In the genomic region with DNA sequence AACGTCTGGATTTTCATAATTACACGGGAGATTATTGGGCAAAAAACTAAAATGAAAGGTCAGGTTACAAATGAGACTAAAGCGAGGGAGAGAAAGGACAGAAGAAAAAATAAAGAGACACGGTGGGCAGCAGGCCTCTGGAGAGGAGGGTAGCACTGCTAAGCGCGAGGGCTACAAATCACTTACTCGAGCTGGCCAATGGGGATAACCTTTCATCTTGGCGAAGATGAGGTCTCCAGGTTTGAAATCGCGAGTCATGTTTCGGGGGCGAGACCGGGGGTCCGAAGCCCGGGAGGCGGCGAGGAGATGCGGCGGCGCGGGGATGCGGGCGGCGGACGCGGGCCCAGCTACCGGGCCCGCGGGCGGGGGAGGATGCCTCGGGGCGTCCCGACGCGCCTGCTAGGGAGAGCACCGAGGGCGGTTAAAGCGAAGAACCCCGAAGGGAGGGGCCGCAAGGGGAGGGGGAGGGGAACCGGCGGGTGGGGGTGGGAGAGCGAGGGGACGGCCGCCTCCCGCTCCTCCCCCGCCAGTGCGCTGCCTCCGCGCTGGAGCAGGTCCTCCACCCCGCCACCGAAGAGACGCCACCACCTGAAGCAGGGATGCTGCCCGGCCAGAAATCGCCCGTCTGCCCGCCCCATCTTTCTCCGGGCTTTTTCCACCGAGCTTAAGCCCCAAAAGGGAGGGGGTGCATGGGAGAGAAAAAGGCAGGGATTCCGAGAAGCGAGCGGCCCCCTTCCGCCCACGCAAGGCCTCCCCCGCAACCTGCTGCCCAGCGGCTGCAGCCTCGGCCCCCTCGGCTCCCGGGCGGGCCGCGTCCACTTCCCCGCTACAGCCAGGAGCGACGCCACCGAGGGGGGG, we compare ENCODE assay signal across 8 cellular contexts. TPM values are rescaled to one million over a fixed set of nuclear protein-coding genes. Genes with fewer than 3 reads are reported as not detected.
A peak's percentile ranks its signal among the peaks of the same experiment; 100 is the strongest.
DNase-seq lines count a peak whose midpoint lies in the region; ATAC-seq and TF ChIP-seq lines count a peak whose summit lies in the region.

No MANE protein-coding gene starts in this region.

- H3K27me3 ChIP-seq in BJ (ENCODE audit: control insufficient read depth, insufficient read depth, low read length): no peaks in the 10 kb centered on the region
- H3K27me3 ChIP-seq in gastrocnemius medialis: no peaks in the 10 kb centered on the region

- intact Hi-C loops in gastrocnemius medialis (cut with DNase I; ENCODE audit: low total_unique reads): loop anchor here (2.0 to 5.0 kb wide), 2 partner anchors 87 to 203 kb away; a partner anchor contains a TSS

- TF ChIP-seq POLR2A in gastrocnemius medialis (IDR thresholded peaks at IDR 0.05): no peak

- TF ChIP-seq CTCF in BJ (IDR thresholded peaks at IDR 0.05; ENCODE audit: insufficient read depth, low read depth, low read length): no peak
- TF ChIP-seq CTCF in gastrocnemius medialis (IDR thresholded peaks at IDR 0.05 in 4 of 5, conservative IDR thresholded peaks at IDR 0.05 in 1 of 5): peak in 1 of 5 experiments; percentile 3

- peaks cover 63 to 71% (median 64%) of the 10 kb centered on the region in 3 donors for H3K4me1 Mint-ChIP-seq in T-cell

- POLR2A ChIA-PET in BJ (lab: Charles Lee): interaction anchor here (0.5 to 0.6 kb wide), 2 partner anchors 83 to 1630 kb away, joined by 5 to 16 read pairs; no protein-coding TSS in a partner anchor
- POLR2A ChIA-PET in T-cell (lab: Charles Lee): interaction anchor here in 1 of 2 donors (0.6 to 1.7 kb wide), 5 partner anchors 14 to 43 kb away, joined by 3 to 7 read pairs (median 4); a partner anchor contains a TSS

- ATAC-seq in GM19328 (IDR thresholded peaks at IDR 0.05; ENCODE audit: unreplicated experiment) (peak; percentile 32), HG03460 (IDR thresholded peaks at IDR 0.05; ENCODE audit: unreplicated experiment) (peak; percentile 40), T-cell (replicated peaks in 1 of 4) (peak; percentile 52 to 58 (median 54)), gastrocnemius medialis (peak; percentile 79 to 82)

- DNase-seq in BJ (ENCODE audit: low read depth) (no peak), T-cell (peak in 33 of 34 experiments; percentile 32 to 65 (median 56)), amniotic epithelial cell (ENCODE audit: low read depth) (peak; percentile 13), hippocampal formation (lab: John Stamatoyannopoulos, UW) (peak; percentile 29 to 55), gastrocnemius medialis (peak in 1 of 2 donors; percentile 14), H4 (ENCODE audit: low spot score) (no peak)

- H3K4me1 ChIP-seq in gastrocnemius medialis: peaks cover 5 to 18% of the 10 kb centered on the region in 2 donors

- H3K9me3 ChIP-seq in gastrocnemius medialis: no peaks in the 10 kb centered on the region

- H3K36me3 ChIP-seq in BJ (ENCODE audit: control insufficient read depth, insufficient read depth, low read length) (peaks cover 5% of the 10 kb centered on the region; the same call in 1 of the 2 replicates), gastrocnemius medialis (peaks cover 0 to 12% of the 10 kb centered on the region in 2 donors)

- no peaks in the 10 kb centered on the region for H3K27me3 Mint-ChIP-seq in T-cell

- H3K9me3 Mint-ChIP-seq in T-cell: no peaks in the 10 kb centered on the region

- CTCF ChIA-PET in BJ (lab: Yijun Ruan, JAX): interaction anchor here (0.7 to 1.0 kb wide), 2 partner anchors 23 to 28 kb away, joined by 3 to 5 read pairs; no protein-coding TSS in a partner anchor
- CTCF ChIA-PET in T-cell (lab: Charles Lee): interaction anchor here in 1 of 2 donors (0.6 to 1.1 kb wide), 3 partner anchors 41 to 153 kb away, joined by 3 to 8 read pairs (median 4); a partner anchor contains a TSS

- H3K4me3 ChIP-seq in BJ (ENCODE audit: low read depth, low read length) (peak overlapping the region; percentile 99), gastrocnemius medialis (peak overlapping the region; percentile 74 to 92 (median 86))

- in situ Hi-C loops in gastrocnemius medialis (cut with MboI; ENCODE audit: low sequenced_read_pairs in 4 of 4): no loop called here

- peak overlapping the region; percentile 75 to 92 (median 89) for H3K27ac ChIP-seq in gastrocnemius medialis

- peaks cover 22% of the 10 kb centered on the region for H3K36me3 Mint-ChIP-seq in T-cell

- peak overlapping the region; percentile 94 to 95 for H3K27ac Mint-ChIP-seq in T-cell

- peak overlapping the region; percentile 87 to 98 (median 89) for H3K4me3 Mint-ChIP-seq in T-cell

RNA-seq across cellular contexts. Expression of a gene that starts 0.6 kb away (rescaled TPM):
- polyA plus RNA-seq in BJ (2011; rRNA removed): 10.2 and 28.1 TPM in 2 replicates
- polyA minus RNA-seq in BJ (2011; rRNA and poly(A)+ RNA removed): 13.2 and 17.0 TPM in 2 replicates
- total RNA-seq in T-cell (100 to 1,000 TPM; 125 to 140 (median 132) TPM), gastrocnemius medialis (10 to 100 TPM; 11.7 to 21.3 (median 12.5) TPM)
- total RNA-seq in H4 (2014; rRNA removed; shearing (Covaris generic)): 39.4 and 54.3 TPM in 2 replicates

RNA-seq across cellular contexts. Expression of a gene that starts 42.7 kb away (rescaled TPM):
- 0.39 and 0.54 TPM in 2 replicates for polyA plus RNA-seq in BJ (2011; rRNA removed)
- polyA minus RNA-seq in BJ (2011; rRNA and poly(A)+ RNA removed): 0.93 and 1.1 TPM in 2 replicates
- 1 to 10 TPM in 4 of 5 donors, under 1 TPM in 1; 0.79 to 1.7 (median 1.4) TPM for total RNA-seq in T-cell
- 1 to 10 TPM in 3 of 4 donors, under 1 TPM in 1; 0.61 to 1.7 (median 1.3) TPM for total RNA-seq in gastrocnemius medialis
- 1.8 and 2.2 TPM in 2 replicates for total RNA-seq in H4 (2014; rRNA removed; shearing (Covaris generic))

Comparison
In these comparisons a context has a peak if more than half of its experiments do, and no peak if none do; other contexts are left out.
1. DNase-seq: peak in T-cell (33 of 34), amniotic epithelial cell (single experiment) and hippocampal formation (2 of 2); none in BJ (single experiment) and H4 (single experiment).
2. Peak in every context shown above with its lines, with median percentiles within 50 percentile points of each other: ATAC-seq.